ENCODE assay signal across 15 cellular contexts in the genomic region with DNA sequence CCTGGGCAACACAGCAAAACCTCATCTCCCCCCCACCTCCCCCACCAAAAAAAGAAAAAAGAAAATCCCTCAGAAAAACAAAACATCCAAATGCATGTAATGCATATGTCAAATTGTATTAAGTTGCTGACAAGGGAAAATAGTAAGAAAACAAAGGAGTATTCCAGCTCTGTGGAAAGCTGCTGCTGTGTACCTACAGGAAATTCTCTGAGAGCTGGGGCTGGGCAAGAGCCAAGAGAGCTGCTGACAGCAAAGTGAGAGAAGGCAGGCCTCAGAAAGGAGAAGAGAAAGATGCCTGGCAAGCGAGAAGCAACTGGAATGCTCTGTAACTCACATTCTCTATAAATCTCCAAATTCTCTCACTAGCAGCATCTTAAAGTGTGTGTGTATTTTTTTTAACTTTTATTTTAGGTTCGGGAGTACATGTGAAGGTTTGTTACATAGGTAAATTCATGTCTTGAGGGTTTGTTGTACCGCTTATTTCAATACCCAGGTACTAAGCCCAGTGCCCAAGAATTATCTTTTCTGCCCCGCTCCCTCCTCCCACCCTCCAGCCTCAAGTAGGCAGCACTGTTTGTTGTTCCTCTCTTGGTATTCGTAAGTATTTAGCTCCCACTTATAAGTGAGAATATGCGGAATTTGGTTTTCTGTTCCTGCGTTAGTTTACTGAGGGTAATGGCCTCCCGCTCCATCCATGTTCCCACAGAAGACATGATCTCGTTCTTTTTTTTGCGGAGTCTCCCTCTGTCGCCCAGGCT. TPM values are rescaled to one million over a fixed set of nuclear protein-coding genes. Genes with fewer than 3 reads are reported as not detected.
A peak's percentile ranks its signal among the peaks of the same experiment; 100 is the strongest.
DNase-seq lines count a peak whose midpoint lies in the region; ATAC-seq and TF ChIP-seq lines count a peak whose summit lies in the region.
"Had no signal": no experiment of that assay in that cellular context is flagged by ENCODE, and none has a peak within 500 bp of the region (broad histone marks: within the 10 kb centered on the region; RNA-seq: fewer than 3 reads in every experiment).

No MANE protein-coding gene starts in this region.

- H3K36me3 ChIP-seq in esophagus muscularis mucosa: no peaks in the 10 kb centered on the region
- no peaks in the 10 kb centered on the region for H3K36me3 ChIP-seq in left lung
- H3K36me3 ChIP-seq in testis (ENCODE audit: low read depth, missing control alignments): no peaks in the 10 kb centered on the region

- H3K27me3 ChIP-seq in esophagus muscularis mucosa (peaks cover 0 to 4% (median 0%) of the 10 kb centered on the region in 4 donors), left lung (peaks cover 0 to 11% of the 10 kb centered on the region in 2 donors), testis (no peaks in the 10 kb centered on the region)

- H3K27ac ChIP-seq in esophagus muscularis mucosa (replicated peaks in 1 of 4) (peak overlapping the region in 3 of 4 donors; percentile 18 to 66 (median 33)), left lung (peak overlapping the region; percentile 29 to 64), testis (no peak overlapping the region)
- H3K27ac ChIP-seq: dorsolateral prefrontal cortex had no signal

- no peaks in the 10 kb centered on the region for H3K9me3 ChIP-seq in esophagus muscularis mucosa
- no peaks in the 10 kb centered on the region for H3K9me3 ChIP-seq in left lung
- no peaks in the 10 kb centered on the region for H3K9me3 ChIP-seq in testis

- peaks cover 15 to 28% (median 19%) of the 10 kb centered on the region in 4 donors for H3K4me1 ChIP-seq in esophagus muscularis mucosa
- peaks cover 2 to 21% of the 10 kb centered on the region in 2 donors for H3K4me1 ChIP-seq in left lung
- H3K4me1 ChIP-seq in testis: no peaks in the 10 kb centered on the region

- TF ChIP-seq EP300 in esophagus muscularis mucosa (IDR thresholded peaks at IDR 0.05): no peak

- intact Hi-C loops in esophagus muscularis mucosa (cut with DNase I) (no loop called here), left lung (cut with DNase I) (no loop called here), testis (cut with DNase I; ENCODE audit: low total_unique reads) (no loop called here)

- ATAC-seq in SK-N-SH treated with all-trans-retinoic acid at 6 μM for 48 hours: peak; percentile 96
- ATAC-seq in left lung: peak; percentile 66
- ATAC-seq: activated CD4-positive, CD25-positive, alpha-beta regulatory T cell treated with anti-CD3 and anti-CD28 coated beads, Interleukin-2, amount 50 U/mL, for 24 hours; activated T-cell treated with anti-CD3 and anti-CD28 coated beads, Interleukin-2, amount 50 U/mL, for 4 hours had no signal

- WGBS in esophagus muscularis mucosa: 65% methylated on average over 11 of the region's 11 CpGs
- 64 to 66% methylated on average over 11 of the region's 11 CpGs for WGBS in testis, 2 donors

- H3K4me3 ChIP-seq in esophagus muscularis mucosa: no peak overlapping the region
- no peak overlapping the region for H3K4me3 ChIP-seq in left lung
- H3K4me3 ChIP-seq in testis: no peak overlapping the region
- H3K4me3 ChIP-seq: dorsolateral prefrontal cortex had no signal

- no peak for TF ChIP-seq CTCF in esophagus muscularis mucosa (IDR thresholded peaks at IDR 0.05)
- no peak for TF ChIP-seq CTCF in left lung (IDR thresholded peaks at IDR 0.05)
- no peak for TF ChIP-seq CTCF in testis (IDR thresholded peaks at IDR 0.05)

- DNase-seq in esophagus muscularis mucosa (ENCODE audit: extremely low spot score): no peak
- peak in 1 of 2 donors; percentile 68 for DNase-seq in left lung
- peak; percentile 22 for DNase-seq in testis
- no peak for DNase-seq in CD1c-positive myeloid dendritic cell (ENCODE audit: extremely low spot score)
- no peak for DNase-seq in SW480 (ENCODE audit: low spot score)
- no peak for DNase-seq in NCI-H345 (lab: John Stamatoyannopoulos, UW)
- DNase-seq: activated T-cell treated with anti-CD3 and anti-CD28 coated beads, Interleukin-2, amount 50 U/mL, for 4 hours; CD4-positive, CD25-positive, alpha-beta regulatory T cell; NCI-H2171; stimulated activated CD4-positive, alpha-beta T cell treated with anti-CD3 and anti-CD28 coated beads, Interleukin-1b, Interleukin-23, amount 100 ng/mL, for 48 hours had no signal

- TF ChIP-seq POLR2A in esophagus muscularis mucosa (IDR thresholded peaks at IDR 0.05; ENCODE audit: low read depth): no peak
- no peak for TF ChIP-seq POLR2A in testis (IDR thresholded peaks at IDR 0.05)

TF ChIP-seq in SK-N-SH treated with all-trans-retinoic acid at 6 μM for 48 hours, 23 proteins besides CTCF, POLR2A, EP300 and RAD21:
- TF ChIP-seq CSDC2 (CRISPR knock-in tag; IDR thresholded peaks at IDR 0.05) (no peak), TCF4 (CRISPR knock-in tag; IDR thresholded peaks at IDR 0.05; ENCODE audit: borderline replicate concordance) (0 out of 2 replicates have a peak, but pooled peaks have one; percentile 31)

RNA-seq across cellular contexts. Expression of gene CNTROB, which starts 24.4 kb away (rescaled TPM):
- total RNA-seq in esophagus muscularis mucosa: 10 to 100 TPM; 14.4 to 20.0 (median 16.9) TPM
- total RNA-seq in left lung: 10 to 100 TPM; 38.2 to 50.1 TPM
- total RNA-seq in testis: 100 to 1,000 TPM in 1 of 2 donors, 10 to 100 TPM in 1; 79.2 to 111 TPM
- 153 TPM for polyA plus RNA-seq in testis (ENCODE audit: insufficient read depth, low read depth, low replicate concordance)

RNA-seq across cellular contexts. Expression of gene TRAPPC1, which starts 24.6 kb away (rescaled TPM):
- total RNA-seq in esophagus muscularis mucosa (10 to 100 TPM; 36.3 to 68.8 (median 43.1) TPM), left lung (100 to 1,000 TPM; 141 to 181 TPM), testis (10 to 100 TPM; 76.1 to 96.1 TPM)
- 115 TPM for polyA plus RNA-seq in testis (ENCODE audit: insufficient read depth, low read depth, low replicate concordance)

RNA-seq across cellular contexts. Expression of gene KCNAB3, which starts 26.7 kb away (rescaled TPM):
- total RNA-seq in esophagus muscularis mucosa (1 to 10 TPM in 1 of 4 donors, under 1 TPM in 3; 0.23 to 1.2 (median 0.41) TPM), left lung (1 to 10 TPM; 2.5 to 3.5 TPM), testis (1 to 10 TPM; 4.3 to 5.2 TPM)
- 3.3 TPM for polyA plus RNA-seq in testis (ENCODE audit: insufficient read depth, low read depth, low replicate concordance)
- total RNA-seq: G401 had no signal

RNA-seq across cellular contexts. Expression of gene RNF227, which starts 40.3 kb away (rescaled TPM):
- 10 to 100 TPM in 1 of 4 donors, 1 to 10 TPM in 3; 2.1 to 29.2 (median 5.7) TPM for total RNA-seq in esophagus muscularis mucosa
- 1 to 10 TPM; 4.5 to 5.1 TPM for total RNA-seq in left lung
- total RNA-seq in testis: 10 to 100 TPM; 16.2 to 27.9 TPM
- polyA plus RNA-seq in testis (ENCODE audit: insufficient read depth, low read depth, low replicate concordance): 6.5 TPM

RNA-seq across cellular contexts. Expression of gene GUCY2D, which starts 46.0 kb away (rescaled TPM):
- total RNA-seq in esophagus muscularis mucosa (1 to 10 TPM in 1 of 4 donors, not detected in 3; 1.1 TPM), left lung (1 to 10 TPM; 1.1 to 3.4 TPM), testis (1 to 10 TPM; 1.3 to 1.7 TPM)
- 2.4 TPM for polyA plus RNA-seq in testis (ENCODE audit: insufficient read depth, low read depth, low replicate concordance)
- total RNA-seq: CD4-positive, CD25-positive, alpha-beta regulatory T cell; G401; pulmonary artery endothelial cell had no signal

Comparison
In these comparisons a context has a peak if more than half of its experiments do, and no peak if none do; other contexts are left out.
1. H3K27ac ChIP-seq: peak in esophagus muscularis mucosa (3 of 4) and left lung (2 of 2); none in testis (0 of 2).